32 cellular contexts compared by ENCODE assay signal in genomic region chr22:46664301-46664855, GRCh38.
"Had no signal": no experiment of that assay in that cellular context is flagged by ENCODE, and none has a peak within 500 bp of the region (broad histone marks: within the 10 kb centered on the region; RNA-seq: fewer than 3 reads in every experiment).

No MANE protein-coding gene starts in this region.

- H3K4me3 Mint-ChIP-seq: activated B cell treated with CpG ODN at 0.5 μM for 24 hours; activated naive CD4-positive, alpha-beta T cell treated with anti-CD3 and anti-CD28 coated beads, Interleukin-2, amount 50 U/mL, for 24 hours; activated naive CD8-positive, alpha-beta T cell treated with anti-CD3 and anti-CD28 coated beads, Interleukin-2, amount 10 ng/mL, durations not matched to agents 7 days and 5 days; activated T-cell treated with anti-CD3 and anti-CD28 coated beads, Interleukin-2, amount 50 U/mL, for 24 hours; activated T-cell treated with anti-CD3 and anti-CD28 coated beads, Interleukin-2, amount 50 U/mL, for 72 hours; central memory CD8-positive, alpha-beta T cell; dendritic cell treated with granulocyte-macrophage colony-stimulating factor and Interleukin-4, amounts not matched to agents 40 ng/mL and 50 ng/mL, for 4 days; endodermal cell; T-cell; T-helper 1 cell treated with Interleukin-12 subunit alpha and Interleukin-12 subunit beta and Interleukin-4 antibody, amounts not matched to agents 30 μg/mL and 1 μg/mL, for 36 hours; T-helper 2 cell treated with Interferon-gamma antibody and Interleukin-4, amounts not matched to agents 5 μg/mL and 100 μg/mL, for 36 hours had no signal

- H3K36me3 Mint-ChIP-seq: activated naive CD8-positive, alpha-beta T cell treated with anti-CD3 and anti-CD28 coated beads, Interleukin-2, amount 10 ng/mL, durations not matched to agents 7 days and 5 days had no signal

- H3K27me3 Mint-ChIP-seq: activated B cell treated with CpG ODN at 0.5 μM for 24 hours; activated naive CD4-positive, alpha-beta T cell treated with anti-CD3 and anti-CD28 coated beads, Interleukin-2, amount 50 U/mL, for 24 hours; activated naive CD8-positive, alpha-beta T cell treated with anti-CD3 and anti-CD28 coated beads, Interleukin-2, amount 10 ng/mL, durations not matched to agents 7 days and 5 days; activated T-cell treated with anti-CD3 and anti-CD28 coated beads, Interleukin-2, amount 50 U/mL, for 24 hours; central memory CD8-positive, alpha-beta T cell; dendritic cell treated with granulocyte-macrophage colony-stimulating factor and Interleukin-4, amounts not matched to agents 40 ng/mL and 50 ng/mL, for 4 days; T-cell had no signal

- H3K27me3 ChIP-seq: brain microvascular endothelial cell, dorsolateral prefrontal cortex, esophagus muscularis mucosa, gastrocnemius medialis, heart left ventricle had no signal

- ATAC-seq: activated CD4-positive, CD25-positive, alpha-beta regulatory T cell treated with anti-CD3 and anti-CD28 coated beads, Interleukin-2, amount 50 U/mL, for 24 hours; activated T-cell treated with anti-CD3 and anti-CD28 coated beads, Interleukin-2, amount 50 U/mL, for 72 hours; foreskin keratinocyte; gastrocnemius medialis; T-cell had no signal

- H3K27ac ChIP-seq: brain microvascular endothelial cell, coronary artery, esophagus muscularis mucosa, foreskin keratinocyte, gastrocnemius medialis, WERI-Rb-1 had no signal

- H3K9me3 ChIP-seq: esophagus muscularis mucosa, gastrocnemius medialis, heart left ventricle had no signal

- H3K9me3 Mint-ChIP-seq: activated B cell treated with CpG ODN at 0.5 μM for 24 hours; activated naive CD4-positive, alpha-beta T cell treated with anti-CD3 and anti-CD28 coated beads, Interleukin-2, amount 50 U/mL, for 24 hours; activated naive CD8-positive, alpha-beta T cell treated with anti-CD3 and anti-CD28 coated beads, Interleukin-2, amount 10 ng/mL, durations not matched to agents 7 days and 5 days; activated T-cell treated with anti-CD3 and anti-CD28 coated beads, Interleukin-2, amount 50 U/mL, for 24 hours; activated T-cell treated with anti-CD3 and anti-CD28 coated beads, Interleukin-2, amount 50 U/mL, for 72 hours; central memory CD8-positive, alpha-beta T cell; dendritic cell treated with granulocyte-macrophage colony-stimulating factor and Interleukin-4, amounts not matched to agents 40 ng/mL and 50 ng/mL, for 4 days; endodermal cell; T-cell; T-helper 1 cell treated with Interleukin-12 subunit alpha and Interleukin-12 subunit beta and Interleukin-4 antibody, amounts not matched to agents 30 μg/mL and 1 μg/mL, for 36 hours; T-helper 2 cell treated with Interferon-gamma antibody and Interleukin-4, amounts not matched to agents 5 μg/mL and 100 μg/mL, for 36 hours had no signal

- DNase-seq: activated B cell treated with CpG ODN at 0.5 μM for 24 hours; activated CD4-positive, alpha-beta T cell treated with anti-CD3 and anti-CD28 coated beads for 48 hours; activated CD4-positive, alpha-beta T cell treated with anti-CD3 and anti-CD28 coated beads, Interleukin-2, amount 50 U/mL, for 1 hour; activated CD4-positive, alpha-beta T cell treated with anti-CD3 and anti-CD28 coated beads, Interleukin-2, amount 50 U/mL, for 48 hours; activated CD8-positive, alpha-beta memory T cell treated with anti-CD3 and anti-CD28 coated beads, Interleukin-2, amount 50 U/mL, for 48 hours; activated gamma-delta T cell treated with Interleukin-2 at 50 U/mL for 16 hours; activated naive CD4-positive, alpha-beta T cell treated with Interleukin-2 at 50 U/mL for 16 hours; activated naive CD8-positive, alpha-beta T cell treated with anti-CD3 and anti-CD28 coated beads, Interleukin-2, amount 10 ng/mL, durations not matched to agents 7 days and 5 days; activated T-cell treated with anti-CD3 and anti-CD28 coated beads for 4 hours; activated T-cell treated with anti-CD3 and anti-CD28 coated beads, Interleukin-2, amount 50 U/mL, for 24 hours; activated T-cell treated with anti-CD3 and anti-CD28 coated beads, Interleukin-2, amount 50 U/mL, for 72 hours; brain microvascular endothelial cell; dorsolateral prefrontal cortex; effector memory CD4-positive, alpha-beta T cell; endodermal cell; erythroblast; foreskin keratinocyte; gastrocnemius medialis; glutamatergic neuron; SW 1271; T-cell; T1000; WERI-Rb-1 had no signal

- H3K4me1 Mint-ChIP-seq: activated B cell treated with CpG ODN at 0.5 μM for 24 hours had no signal

- H3K36me3 ChIP-seq: brain microvascular endothelial cell had no signal

- H3K4me3 ChIP-seq: coronary artery, dorsolateral prefrontal cortex, esophagus muscularis mucosa, gastrocnemius medialis, heart left ventricle had no signal

- H3K27ac Mint-ChIP-seq: activated B cell treated with CpG ODN at 0.5 μM for 24 hours; activated naive CD4-positive, alpha-beta T cell treated with anti-CD3 and anti-CD28 coated beads, Interleukin-2, amount 50 U/mL, for 24 hours; activated naive CD8-positive, alpha-beta T cell treated with anti-CD3 and anti-CD28 coated beads, Interleukin-2, amount 10 ng/mL, durations not matched to agents 7 days and 5 days; activated T-cell treated with anti-CD3 and anti-CD28 coated beads, Interleukin-2, amount 50 U/mL, for 24 hours; dendritic cell treated with granulocyte-macrophage colony-stimulating factor and Interleukin-4, amounts not matched to agents 40 ng/mL and 50 ng/mL, for 4 days; endodermal cell; T-cell; T-helper 1 cell treated with Interleukin-12 subunit alpha and Interleukin-12 subunit beta and Interleukin-4 antibody, amounts not matched to agents 30 μg/mL and 1 μg/mL, for 36 hours; T-helper 2 cell treated with Interferon-gamma antibody and Interleukin-4, amounts not matched to agents 5 μg/mL and 100 μg/mL, for 36 hours had no signal
